8 cellular contexts compared by ENCODE assay signal in the genomic region with DNA sequence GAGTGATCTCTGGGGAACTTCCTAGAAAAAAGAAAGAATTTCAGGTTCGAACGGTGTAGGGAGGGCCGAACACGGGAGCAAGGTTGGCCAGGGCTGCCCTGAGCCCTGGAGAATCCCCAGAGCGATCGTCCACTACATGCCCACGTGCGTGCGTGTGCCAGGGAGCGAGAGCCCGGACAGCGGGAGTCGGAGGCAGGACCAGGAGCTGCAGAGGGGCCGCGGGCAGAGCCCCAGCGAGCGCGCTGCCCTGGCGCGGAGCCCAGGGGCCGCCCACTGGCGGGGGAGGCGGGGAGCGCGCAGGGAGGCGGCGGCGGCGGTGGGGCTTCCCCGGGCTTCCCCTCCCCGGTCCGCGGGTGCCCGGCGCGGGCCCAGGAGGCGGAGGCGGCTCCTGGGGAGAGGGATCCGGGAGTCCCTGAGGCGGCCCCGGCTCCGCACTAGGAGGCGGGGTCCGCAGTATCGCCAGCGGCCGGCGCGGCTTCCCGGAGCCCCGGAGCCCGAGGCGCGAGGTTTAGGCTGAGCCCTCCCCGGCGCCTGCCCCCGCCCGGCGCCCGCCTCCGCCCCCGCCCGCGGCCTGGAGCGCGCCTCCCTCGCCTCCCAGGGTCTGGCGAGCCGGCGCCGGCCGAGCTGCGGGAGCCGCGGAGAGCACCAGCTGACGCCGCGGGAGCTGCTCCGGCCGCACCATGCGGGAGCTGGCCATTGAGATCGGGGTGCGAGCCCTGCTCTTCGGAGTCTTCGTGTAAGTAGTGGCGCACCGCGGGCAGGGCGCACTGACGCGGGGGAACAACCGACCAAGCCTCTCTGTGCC. TPM values are rescaled to one million over a fixed set of nuclear protein-coding genes. Genes with fewer than 3 reads are reported as not detected.
DNase-seq lines count a peak whose midpoint lies in the region; ATAC-seq lines count a peak whose summit lies in the region.

A gene (plus strand): TSS at position 602 of the 805 bp plus-strand sequence. CDS start 79 bp downstream, at position 681.

- H3K36me3 ChIP-seq in GM23248 (ENCODE audit: low read depth) = no peaks in the 10 kb centered on the region

- H3K27ac ChIP-seq in GM23248 = peak within 1 kb of the TSS; percentile 21

- H3K4me1 ChIP-seq in GM23248 (ENCODE audit: insufficient read depth) = peaks cover 59% of the 10 kb centered on the region

- peak within 1 kb of the TSS; percentile 19 for H3K4me3 Mint-ChIP-seq in T-helper 17 cell

- H3K4me1 Mint-ChIP-seq in T-helper 17 cell = peaks cover 4% of the 10 kb centered on the region

- peak within 1 kb of the TSS; percentile 82 for H2AFZ ChIP-seq in GM23248

- peaks cover 60% of the 10 kb centered on the region for H3F3A ChIP-seq in GM23248 (ENCODE audit: insufficient read depth)

- H3K36me3 Mint-ChIP-seq in T-helper 17 cell (ENCODE audit: low read depth) = peaks cover 2% of the 10 kb centered on the region

- H3K9me3 ChIP-seq in GM23248 (ENCODE audit: low read depth) = no peaks in the 10 kb centered on the region
- H3K9me3 ChIP-seq in T-helper 17 cell (ENCODE audit: control insufficient read depth, low read length, poor library complexity, severe bottlenecking) = no peaks in the 10 kb centered on the region

- no peak for ATAC-seq in T-helper 17 cell

- peak within 1 kb of the TSS; percentile 92 for H3K9ac ChIP-seq in GM23248

- H4K20me1 ChIP-seq in GM23248 (ENCODE audit: insufficient read depth) = no peaks in the 10 kb centered on the region

- peaks cover 18% of the 10 kb centered on the region for H3K79me2 ChIP-seq in GM23248 (ENCODE audit: insufficient read depth)

- H3K9me2 ChIP-seq in GM23248 (ENCODE audit: insufficient read depth) = no peaks in the 10 kb centered on the region

- in situ Hi-C loops in ACHN (cut with HindIII; ENCODE audit: low pct_ligation_motif_present, low pct_unique_long_range_greater_than_20kb, low sequenced_read_pairs) (no loop called here), GM23248 (cut with MboI) (no loop called here)

- WGBS in GM23248 (ENCODE audit: low coverage in 1 of 2, low lambda C conversion rate in 2 of 2, missing lambda C conversion rate in 2 of 2), 2 experiments = 1 to 5% methylated on average over 46 to 50 of the region's 92 CpGs

- no peak within 1 kb of the TSS for H3K27ac Mint-ChIP-seq in T-helper 17 cell

- H3K4me3 ChIP-seq in GM23248 = peak within 1 kb of the TSS; percentile 77

- H3K27me3 ChIP-seq in GM23248 (replicated peaks; ENCODE audit: insufficient read depth) = no peaks in the 10 kb centered on the region

- DNase-seq in ACHN (peak; percentile 67), GM23248 (peak; percentile 79), T-helper 17 cell (no peak), glomerular endothelial cell (ENCODE audit: extremely low read depth, low read depth, low spot score) (no peak), occipital lobe (lab: John Stamatoyannopoulos, UW) (peak; percentile 15), dedifferentiated amniotic fluid mesenchymal stem cell (ENCODE audit: extremely low spot score) (no peak), T-helper 9 cell (no peak)
- no peak for DNase-seq in activated CD8-positive, alpha-beta memory T cell treated with anti-CD3 and anti-CD28 coated beads, Interleukin-2, amount 50 U/mL, for 4 hours

- peaks cover 46% of the 10 kb centered on the region for H3K27me3 Mint-ChIP-seq in T-helper 17 cell

- peak within 1 kb of the TSS; percentile 91 for H3K4me2 ChIP-seq in GM23248 (ENCODE audit: unreplicated experiment)

RNA-seq across cellular contexts. Expression of the gene that starts here (rescaled TPM):
- 22.5 and 30.0 TPM in 2 replicates for total RNA-seq in GM23248 (2014; rRNA removed; shearing (Covaris generic))
- 32.1 and 34.4 TPM in 2 replicates for polyA plus RNA-seq in GM23248 (2016; fragmentation: Nextera tagmentation; extraction: Ambion mirVana)
- total RNA-seq in T-helper 17 cell (not detected), glomerular endothelial cell (3.9 and 11.1 TPM in 2 replicates), occipital lobe (20.4 TPM)

Comparison
In these comparisons a context has a peak if more than half of its experiments do, and no peak if none do; other contexts are left out.
1. DNase-seq: peak in ACHN (single experiment), GM23248 (single experiment) and occipital lobe (single experiment); none in T-helper 17 cell (0 of 3), glomerular endothelial cell (single experiment), dedifferentiated amniotic fluid mesenchymal stem cell (single experiment), T-helper 9 cell (single experiment) and activated CD8-positive, alpha-beta memory T cell treated with anti-CD3 and anti-CD28 coated beads, Interleukin-2, amount 50 U/mL, for 4 hours (single experiment).